Comparison of ENCODE assay signal across 1 cellular context in genomic region chr2:24075915-24076848, GRCh38.
TF ChIP-seq lines count a peak whose summit lies in the region.

TSS of gene SF3B6 (minus strand) at chr2:24076326. CDS start at chr2:24076229, 97 bp downstream.

TF ChIP-seq in HCT116, 20 proteins besides CTCF, POLR2A, EP300 and RAD21 (continued from another document):
- TF ChIP-seq ATF3 (IDR thresholded peaks at IDR 0.05) = no peak
- TF ChIP-seq SIN3A (IDR thresholded peaks at IDR 0.05; ENCODE audit: low read depth) = no peak
- TF ChIP-seq YY1 (IDR thresholded peaks at IDR 0.05; ENCODE audit: extremely low read depth, insufficient replicate concordance, low read depth, low read length) = peak; percentile 85
- TF ChIP-seq ZNF274 (IDR thresholded peaks at IDR 0.05; ENCODE audit: low read depth, low read length) = no peak
- no peak for TF ChIP-seq CBX3 (IDR thresholded peaks at IDR 0.05; ENCODE audit: low read depth)
- no peak for TF ChIP-seq MAX (IDR thresholded peaks at IDR 0.05)
- no peak for TF ChIP-seq EZH2 (IDR thresholded peaks at IDR 0.05)
- no peak for TF ChIP-seq EZH2phosphoT487 (IDR thresholded peaks at IDR 0.05; ENCODE audit: borderline replicate concordance)
- TF ChIP-seq TCF7L2 (IDR thresholded peaks at IDR 0.05; ENCODE audit: borderline replicate concordance, extremely low read depth, insufficient read depth, insufficient read length) = peak; percentile 62
- TF ChIP-seq POLR2AphosphoS5 (IDR thresholded peaks at IDR 0.05; ENCODE audit: low read depth, low read length) = peak; percentile 96
- no peak for TF ChIP-seq CEBPB (IDR thresholded peaks at IDR 0.05; ENCODE audit: low read depth)
- no peak for TF ChIP-seq SP1 (IDR thresholded peaks at IDR 0.05; ENCODE audit: low read depth)
- TF ChIP-seq REST (IDR thresholded peaks at IDR 0.05; ENCODE audit: low read depth) = no peak
- TF ChIP-seq ZFX (IDR thresholded peaks at IDR 0.05) = no peak
- no peak for TF ChIP-seq JUND (IDR thresholded peaks at IDR 0.05)
- no peak for TF ChIP-seq ELF1 (IDR thresholded peaks at IDR 0.05; ENCODE audit: borderline replicate concordance, low read depth)
